ENCODE assay signal across 8 cellular contexts in the genomic region with DNA sequence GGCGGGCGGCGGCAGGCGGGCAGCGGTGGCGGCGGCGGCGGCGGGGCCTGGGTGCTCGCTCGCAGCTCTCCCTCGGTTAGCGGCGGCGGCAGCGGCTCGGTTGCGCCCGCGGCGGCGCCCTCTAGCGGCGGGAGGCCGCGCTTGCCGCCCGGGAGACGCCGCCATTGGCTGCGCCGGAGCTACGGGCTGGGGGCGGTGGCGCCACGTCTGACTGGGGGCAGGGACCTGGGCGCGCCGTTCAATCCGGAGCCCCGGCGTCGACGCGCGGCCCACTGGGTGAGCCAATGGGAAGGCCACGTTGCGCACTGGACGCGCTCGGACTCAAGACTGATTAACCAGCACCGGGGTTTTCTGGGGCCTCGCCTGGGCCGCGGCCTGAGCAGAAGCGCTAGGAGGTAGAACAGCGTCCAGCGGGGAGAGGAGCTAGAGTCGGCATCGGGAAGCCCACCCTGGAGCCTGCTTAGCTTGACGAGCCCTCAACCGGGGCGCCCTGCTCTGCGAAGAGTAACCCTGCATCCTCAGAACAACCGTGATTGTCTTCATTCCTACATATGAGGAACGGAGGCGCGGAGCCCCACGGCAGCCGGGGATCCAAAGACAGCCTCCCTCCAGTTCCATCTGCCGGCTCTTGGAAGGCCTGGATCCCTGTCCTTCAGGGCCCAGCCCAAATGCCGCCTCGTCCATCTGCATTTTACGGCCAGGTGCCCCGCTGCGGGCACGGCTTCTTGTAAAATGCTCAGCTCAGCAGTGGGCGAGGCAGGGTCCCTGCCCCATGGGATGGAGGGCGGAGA. TPM values are rescaled to one million over a fixed set of nuclear protein-coding genes. Genes with fewer than 3 reads are reported as not detected.
DNase-seq lines count a peak whose midpoint lies in the region; ATAC-seq lines count a peak whose summit lies in the region.

TSS of gene ZC3H7A (minus strand) at position 93 of the 791 bp plus-strand sequence. CDS start 14,904 bp downstream, outside the sequence.

- no peaks in the 10 kb centered on the region for H3K27me3 Mint-ChIP-seq in memory B cell

- H3K9me3 Mint-ChIP-seq in memory B cell = no peaks in the 10 kb centered on the region

- H3K9me3 ChIP-seq in effector memory CD4-positive, alpha-beta T cell (ENCODE audit: control insufficient read depth, low read length) = no peaks in the 10 kb centered on the region

- CTCF ChIA-PET in activated CD8-positive, alpha-beta memory T cell treated with anti-CD3 and anti-CD28 coated beads for 36 hours (lab: Charles Lee) = interaction anchor here (0.6 to 3.1 kb wide), 22 partner anchors 9 to 1456 kb away, joined by 3 to 19 read pairs (median 4); partner anchors contain the start of genes RSL1D1 and TXNDC11

- H3K4me1 ChIP-seq in effector memory CD4-positive, alpha-beta T cell (ENCODE audit: control insufficient read depth, insufficient read depth, low read length, poor library complexity, severe bottlenecking) = peaks cover 46% of the 10 kb centered on the region

- H3K4me3 Mint-ChIP-seq in memory B cell = peak within 1 kb of the TSS; percentile 90

- ATAC-seq in GM19468 (IDR thresholded peaks at IDR 0.05; ENCODE audit: extremely low read depth, unreplicated experiment) = peak; percentile 56
- ATAC-seq in memory B cell (ENCODE audit: low read depth) = peak; percentile 90

- no peaks in the 10 kb centered on the region for H3K27me3 ChIP-seq in effector memory CD4-positive, alpha-beta T cell (replicated peaks; ENCODE audit: control insufficient read depth, insufficient read depth, low read length, poor library complexity, severe bottlenecking)

- H3K27ac Mint-ChIP-seq in memory B cell = peak within 1 kb of the TSS; percentile 99

- POLR2A ChIA-PET in activated CD8-positive, alpha-beta memory T cell treated with anti-CD3 and anti-CD28 coated beads for 36 hours (lab: Charles Lee) = interaction anchor here (0.6 to 3.0 kb wide), 14 partner anchors 11 to 855 kb away, joined by 3 to 33 read pairs (median 4); partner anchors contain the start of genes DEXI, LITAF and TXNDC11

- peak within 1 kb of the TSS; percentile 94 for H3K27ac ChIP-seq in effector memory CD4-positive, alpha-beta T cell (ENCODE audit: insufficient read depth, low read length, poor library complexity, severe bottlenecking)

- peaks cover 5% of the 10 kb centered on the region for H3K36me3 Mint-ChIP-seq in memory B cell

- H3K4me3 ChIP-seq in effector memory CD4-positive, alpha-beta T cell (ENCODE audit: insufficient read depth, low read depth, low read length, poor library complexity, severe bottlenecking) = peak within 1 kb of the TSS; percentile 94

- H3K36me3 ChIP-seq in effector memory CD4-positive, alpha-beta T cell (ENCODE audit: control insufficient read depth, insufficient read depth, low read length) = no peaks in the 10 kb centered on the region

- peaks cover 56% of the 10 kb centered on the region for H3K4me1 Mint-ChIP-seq in memory B cell

- DNase-seq in COLO829 (ENCODE audit: low spot score) (peak; percentile 86), HT-29 (ENCODE audit: low spot score) (peak; percentile 96), memory B cell (ENCODE audit: low spot score in 2 of 2) (peak; percentile 92 to 95)
- DNase-seq in NK-92 treated with Interleukin-12 subunit alpha and Interleukin-12 subunit beta, amount 100 ng/mL, for 24 hours (lab: John Stamatoyannopoulos, UW) = peak; percentile 93
- peak; percentile 89 to 90 (median 89) for DNase-seq in effector memory CD4-positive, alpha-beta T cell
- peak; percentile 81 for DNase-seq in stimulated activated CD8-positive, alpha-beta memory T cell treated with anti-CD3 and anti-CD28 coated beads, Interleukin-12 subunit alpha, Interleukin-12 subunit beta, amount 100 ng/mL, for 24 hours (ENCODE audit: extremely low read depth)

RNA-seq across cellular contexts. Expression of gene ZC3H7A, which starts in this region (rescaled TPM):
- 11.4 and 14.2 TPM in 2 replicates for total RNA-seq in HT-29 (2014; rRNA removed; shearing (Covaris generic))
- total RNA-seq in activated CD8-positive, alpha-beta memory T cell treated with anti-CD3 and anti-CD28 coated beads for 36 hours = 10 to 100 TPM; 50.6 to 52.0 TPM

Comparison
In these comparisons a context has a peak if more than half of its experiments do, and no peak if none do; other contexts are left out.
1. Peak in every context shown above with its lines: DNase-seq, ATAC-seq, H3K4me3 ChIP-seq and H3K27ac ChIP-seq.